In the genomic region with DNA sequence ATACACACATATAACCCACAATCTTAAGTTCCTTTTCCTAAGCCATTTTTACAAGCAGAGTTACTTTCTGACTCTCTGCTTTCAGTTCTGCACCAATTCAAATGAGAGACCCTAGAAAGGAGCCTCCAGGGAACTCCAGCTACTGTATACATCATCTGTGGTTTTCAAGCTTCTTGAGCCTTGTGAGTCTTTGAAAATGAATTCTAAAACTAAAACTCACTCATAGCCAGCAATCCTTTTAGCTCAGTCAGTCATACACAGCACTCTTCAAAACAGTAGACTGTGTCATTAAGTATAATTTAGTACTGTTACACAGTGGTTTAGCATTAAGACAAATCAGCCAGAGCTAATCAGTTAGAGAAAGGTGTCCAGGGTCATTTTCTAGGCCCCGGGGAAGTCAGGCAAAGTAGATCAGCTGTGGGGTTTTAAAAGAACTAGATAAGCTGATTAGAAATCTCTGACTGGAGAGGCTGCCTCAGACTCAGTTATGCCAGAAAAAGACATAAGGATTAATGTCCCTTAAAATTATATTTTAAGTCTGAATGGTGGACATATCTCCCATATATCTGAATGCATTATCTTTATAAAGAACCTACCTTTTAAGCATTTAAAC, we compare ENCODE assay signal across 1 cellular context.
TF ChIP-seq lines count a peak whose summit lies in the region.

No MANE protein-coding gene starts in this region.

TF ChIP-seq in GM23338, 12 proteins besides CTCF, POLR2A, EP300 and RAD21 (continued from another document):
- TF ChIP-seq, protein P1, sequence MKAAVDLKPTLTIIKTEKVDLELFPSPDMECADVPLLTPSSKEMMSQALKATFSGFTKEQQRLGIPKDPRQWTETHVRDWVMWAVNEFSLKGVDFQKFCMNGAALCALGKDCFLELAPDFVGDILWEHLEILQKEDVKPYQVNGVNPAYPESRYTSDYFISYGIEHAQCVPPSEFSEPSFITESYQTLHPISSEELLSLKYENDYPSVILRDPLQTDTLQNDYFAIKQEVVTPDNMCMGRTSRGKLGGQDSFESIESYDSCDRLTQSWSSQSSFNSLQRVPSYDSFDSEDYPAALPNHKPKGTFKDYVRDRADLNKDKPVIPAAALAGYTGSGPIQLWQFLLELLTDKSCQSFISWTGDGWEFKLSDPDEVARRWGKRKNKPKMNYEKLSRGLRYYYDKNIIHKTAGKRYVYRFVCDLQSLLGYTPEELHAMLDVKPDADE (IDR thresholded peaks at IDR 0.05) = no peak
- TF ChIP-seq, protein P2, sequence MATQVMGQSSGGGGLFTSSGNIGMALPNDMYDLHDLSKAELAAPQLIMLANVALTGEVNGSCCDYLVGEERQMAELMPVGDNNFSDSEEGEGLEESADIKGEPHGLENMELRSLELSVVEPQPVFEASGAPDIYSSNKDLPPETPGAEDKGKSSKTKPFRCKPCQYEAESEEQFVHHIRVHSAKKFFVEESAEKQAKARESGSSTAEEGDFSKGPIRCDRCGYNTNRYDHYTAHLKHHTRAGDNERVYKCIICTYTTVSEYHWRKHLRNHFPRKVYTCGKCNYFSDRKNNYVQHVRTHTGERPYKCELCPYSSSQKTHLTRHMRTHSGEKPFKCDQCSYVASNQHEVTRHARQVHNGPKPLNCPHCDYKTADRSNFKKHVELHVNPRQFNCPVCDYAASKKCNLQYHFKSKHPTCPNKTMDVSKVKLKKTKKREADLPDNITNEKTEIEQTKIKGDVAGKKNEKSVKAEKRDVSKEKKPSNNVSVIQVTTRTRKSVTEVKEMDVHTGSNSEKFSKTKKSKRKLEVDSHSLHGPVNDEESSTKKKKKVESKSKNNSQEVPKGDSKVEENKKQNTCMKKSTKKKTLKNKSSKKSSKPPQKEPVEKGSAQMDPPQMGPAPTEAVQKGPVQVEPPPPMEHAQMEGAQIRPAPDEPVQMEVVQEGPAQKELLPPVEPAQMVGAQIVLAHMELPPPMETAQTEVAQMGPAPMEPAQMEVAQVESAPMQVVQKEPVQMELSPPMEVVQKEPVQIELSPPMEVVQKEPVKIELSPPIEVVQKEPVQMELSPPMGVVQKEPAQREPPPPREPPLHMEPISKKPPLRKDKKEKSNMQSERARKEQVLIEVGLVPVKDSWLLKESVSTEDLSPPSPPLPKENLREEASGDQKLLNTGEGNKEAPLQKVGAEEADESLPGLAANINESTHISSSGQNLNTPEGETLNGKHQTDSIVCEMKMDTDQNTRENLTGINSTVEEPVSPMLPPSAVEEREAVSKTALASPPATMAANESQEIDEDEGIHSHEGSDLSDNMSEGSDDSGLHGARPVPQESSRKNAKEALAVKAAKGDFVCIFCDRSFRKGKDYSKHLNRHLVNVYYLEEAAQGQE (IDR thresholded peaks at IDR 0.05; ENCODE audit: unreplicated experiment) = no peak
- TF ChIP-seq NANOG (IDR thresholded peaks at IDR 0.05; ENCODE audit: borderline replicate concordance) (no peak), EZH2phosphoT487 (IDR thresholded peaks at IDR 0.05; ENCODE audit: unreplicated experiment) (no peak), EZH2 (IDR thresholded peaks at IDR 0.05; ENCODE audit: low read depth, unreplicated experiment) (no peak)
